Comparison of ENCODE assay signal across 8 cellular contexts in the genomic region with DNA sequence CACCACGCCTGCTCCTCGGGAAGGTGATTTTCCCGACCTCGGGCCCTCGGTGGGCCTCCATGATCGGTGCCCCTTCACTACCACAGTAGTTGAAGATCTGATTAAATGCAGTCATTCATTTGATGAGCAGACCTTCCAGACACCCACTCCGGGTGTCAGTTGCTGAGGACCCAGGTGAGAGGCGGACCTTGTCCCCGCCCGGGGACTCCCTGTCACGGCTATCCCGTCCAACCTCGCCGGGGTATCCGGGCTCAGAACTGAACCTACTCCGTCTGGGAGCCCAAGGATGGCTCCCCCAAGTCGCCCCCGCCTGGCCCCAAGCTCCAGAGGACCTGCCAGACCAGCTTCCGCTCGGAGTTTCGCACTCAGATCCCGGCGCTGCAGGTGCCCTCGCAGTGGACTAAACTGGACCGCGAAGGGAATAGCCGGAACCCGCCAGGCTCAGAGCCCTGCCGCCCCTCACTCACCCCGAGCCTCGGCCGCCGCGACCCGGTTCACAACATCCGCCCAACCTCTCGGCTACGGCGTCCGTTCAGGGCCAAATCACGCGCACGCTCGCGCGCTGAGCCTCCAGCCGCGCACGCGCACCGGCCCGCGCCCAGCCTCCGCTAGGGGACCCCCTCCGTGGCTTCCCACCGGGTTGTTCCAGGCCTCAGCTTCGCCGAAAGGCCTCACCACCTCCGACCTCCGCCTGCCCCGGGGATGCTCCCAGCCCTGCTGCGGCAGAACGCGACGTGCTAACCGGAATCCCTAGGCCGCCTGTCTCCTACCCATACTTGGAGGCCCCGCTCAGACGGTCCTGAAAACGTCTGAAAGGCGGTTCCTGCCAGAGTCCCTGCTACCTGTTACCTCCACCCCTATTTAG. TPM values are rescaled to one million over a fixed set of nuclear protein-coding genes. Genes with fewer than 3 reads are reported as not detected.
DNase-seq lines count a peak whose midpoint lies in the region; ATAC-seq and TF ChIP-seq lines count a peak whose summit lies in the region.

No MANE protein-coding gene starts in this region.

- WGBS in tibial nerve, 2 donors: 1% methylated on average over 70 to 71 of the region's 71 CpGs

- ATAC-seq in HG02678 (IDR thresholded peaks at IDR 0.05; ENCODE audit: unreplicated experiment) (peak; percentile 78), SK-N-SH treated with all-trans-retinoic acid at 6 μM for 48 hours (peak; percentile 90)

- H3K4me1 ChIP-seq in parathyroid adenoma: peaks cover 11% of the 10 kb centered on the region
- peaks cover 5 to 36% (median 29%) of the 10 kb centered on the region in 4 donors for H3K4me1 ChIP-seq in tibial nerve

- TF ChIP-seq CTCF in GM12874 (IDR thresholded peaks at IDR 0.05; ENCODE audit: insufficient read depth, low read depth, low read length) (peak; percentile 70), parathyroid adenoma (IDR thresholded peaks at IDR 0.05) (peak; percentile 52), tibial nerve (IDR thresholded peaks at IDR 0.05) (peak in 4 of 5 experiments; percentile 35 to 76 (median 69))

- H3K36me3 ChIP-seq in parathyroid adenoma (ENCODE audit: control insufficient read depth, insufficient read depth, low read length): no peaks in the 10 kb centered on the region
- H3K36me3 ChIP-seq in tibial nerve: peaks cover 0 to 17% (median 0%) of the 10 kb centered on the region in 3 donors

- H3K4me3 ChIP-seq in parathyroid adenoma (ENCODE audit: low read depth, low read length) (peak overlapping the region; percentile 79), tibial nerve (peak overlapping the region; percentile 61 to 95 (median 71))

- H3K9ac ChIP-seq in parathyroid adenoma: peak overlapping the region; percentile 89

- intact Hi-C loops in cardiac septum (cut with DNase I): loop anchor here (1.0 kb wide), 1 partner anchor 31 kb away; a partner anchor contains a TSS

- H3K27me3 ChIP-seq in parathyroid adenoma (ENCODE audit: control insufficient read depth, insufficient read depth, low read length): no peaks in the 10 kb centered on the region
- H3K27me3 ChIP-seq in tibial nerve: peaks cover 0 to 14% of the 10 kb centered on the region in 2 donors

- peak; percentile 100 for DNase-seq in NCI-H1105 (lab: John Stamatoyannopoulos, UW)
- DNase-seq in activated naive CD8-positive, alpha-beta T cell treated with anti-CD3 and anti-CD28 coated beads, Interleukin-2, amount 50 U/mL, for 16 hours (ENCODE audit: low read depth, low spot score): peak; percentile 95
- peak; percentile 99 for DNase-seq in cardiac septum (ENCODE audit: low spot score)
- peak; percentile 91 to 94 for DNase-seq in tibial nerve (ENCODE audit: low spot score in 2 of 2)

- peak overlapping the region; percentile 60 for H3K4me2 ChIP-seq in parathyroid adenoma (ENCODE audit: low read length)

- H3K79me2 ChIP-seq in parathyroid adenoma: peaks cover 19% of the 10 kb centered on the region

- H3K9me3 ChIP-seq in parathyroid adenoma (ENCODE audit: control insufficient read depth, low read length) (no peaks in the 10 kb centered on the region), tibial nerve (no peaks in the 10 kb centered on the region)

- no peak for TF ChIP-seq POLR2A in tibial nerve (IDR thresholded peaks at IDR 0.05)

- H3K27ac ChIP-seq in parathyroid adenoma (peak overlapping the region; percentile 67), tibial nerve (peak overlapping the region; percentile 74 to 89 (median 82))

- H2AFZ ChIP-seq in parathyroid adenoma: peak overlapping the region; percentile 100

- TF ChIP-seq EP300 in tibial nerve (IDR thresholded peaks at IDR 0.05): peak; percentile 87 to 90

TF ChIP-seq in SK-N-SH treated with all-trans-retinoic acid at 6 μM for 48 hours, 23 proteins besides CTCF, POLR2A, EP300 and RAD21 (continues in another document):
- TF ChIP-seq, protein P1, sequence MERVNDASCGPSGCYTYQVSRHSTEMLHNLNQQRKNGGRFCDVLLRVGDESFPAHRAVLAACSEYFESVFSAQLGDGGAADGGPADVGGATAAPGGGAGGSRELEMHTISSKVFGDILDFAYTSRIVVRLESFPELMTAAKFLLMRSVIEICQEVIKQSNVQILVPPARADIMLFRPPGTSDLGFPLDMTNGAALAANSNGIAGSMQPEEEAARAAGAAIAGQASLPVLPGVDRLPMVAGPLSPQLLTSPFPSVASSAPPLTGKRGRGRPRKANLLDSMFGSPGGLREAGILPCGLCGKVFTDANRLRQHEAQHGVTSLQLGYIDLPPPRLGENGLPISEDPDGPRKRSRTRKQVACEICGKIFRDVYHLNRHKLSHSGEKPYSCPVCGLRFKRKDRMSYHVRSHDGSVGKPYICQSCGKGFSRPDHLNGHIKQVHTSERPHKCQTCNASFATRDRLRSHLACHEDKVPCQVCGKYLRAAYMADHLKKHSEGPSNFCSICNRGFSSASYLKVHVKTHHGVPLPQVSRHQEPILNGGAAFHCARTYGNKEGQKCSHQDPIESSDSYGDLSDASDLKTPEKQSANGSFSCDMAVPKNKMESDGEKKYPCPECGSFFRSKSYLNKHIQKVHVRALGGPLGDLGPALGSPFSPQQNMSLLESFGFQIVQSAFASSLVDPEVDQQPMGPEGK (CRISPR knock-in tag; IDR thresholded peaks at IDR 0.05; ENCODE audit: borderline replicate concordance): 0 out of 2 replicates have a peak, but pooled peaks have one; percentile 25
- no peak for TF ChIP-seq ZC3H10 (CRISPR knock-in tag; IDR thresholded peaks at IDR 0.05)
- TF ChIP-seq GLIS3 (CRISPR knock-in tag; IDR thresholded peaks at IDR 0.05): peak; percentile 36; the same call in 1 of the 2 replicates
- TF ChIP-seq SNAI2 (CRISPR knock-in tag; IDR thresholded peaks at IDR 0.05): no peak
- TF ChIP-seq, protein P2, sequence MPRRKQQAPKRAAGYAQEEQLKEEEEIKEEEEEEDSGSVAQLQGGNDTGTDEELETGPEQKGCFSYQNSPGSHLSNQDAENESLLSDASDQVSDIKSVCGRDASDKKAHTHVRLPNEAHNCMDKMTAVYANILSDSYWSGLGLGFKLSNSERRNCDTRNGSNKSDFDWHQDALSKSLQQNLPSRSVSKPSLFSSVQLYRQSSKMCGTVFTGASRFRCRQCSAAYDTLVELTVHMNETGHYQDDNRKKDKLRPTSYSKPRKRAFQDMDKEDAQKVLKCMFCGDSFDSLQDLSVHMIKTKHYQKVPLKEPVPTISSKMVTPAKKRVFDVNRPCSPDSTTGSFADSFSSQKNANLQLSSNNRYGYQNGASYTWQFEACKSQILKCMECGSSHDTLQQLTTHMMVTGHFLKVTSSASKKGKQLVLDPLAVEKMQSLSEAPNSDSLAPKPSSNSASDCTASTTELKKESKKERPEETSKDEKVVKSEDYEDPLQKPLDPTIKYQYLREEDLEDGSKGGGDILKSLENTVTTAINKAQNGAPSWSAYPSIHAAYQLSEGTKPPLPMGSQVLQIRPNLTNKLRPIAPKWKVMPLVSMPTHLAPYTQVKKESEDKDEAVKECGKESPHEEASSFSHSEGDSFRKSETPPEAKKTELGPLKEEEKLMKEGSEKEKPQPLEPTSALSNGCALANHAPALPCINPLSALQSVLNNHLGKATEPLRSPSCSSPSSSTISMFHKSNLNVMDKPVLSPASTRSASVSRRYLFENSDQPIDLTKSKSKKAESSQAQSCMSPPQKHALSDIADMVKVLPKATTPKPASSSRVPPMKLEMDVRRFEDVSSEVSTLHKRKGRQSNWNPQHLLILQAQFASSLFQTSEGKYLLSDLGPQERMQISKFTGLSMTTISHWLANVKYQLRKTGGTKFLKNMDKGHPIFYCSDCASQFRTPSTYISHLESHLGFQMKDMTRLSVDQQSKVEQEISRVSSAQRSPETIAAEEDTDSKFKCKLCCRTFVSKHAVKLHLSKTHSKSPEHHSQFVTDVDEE (CRISPR knock-in tag; IDR thresholded peaks at IDR 0.05): peak; percentile 36; the same call in 1 of the 2 replicates
- TF ChIP-seq, protein P3, sequence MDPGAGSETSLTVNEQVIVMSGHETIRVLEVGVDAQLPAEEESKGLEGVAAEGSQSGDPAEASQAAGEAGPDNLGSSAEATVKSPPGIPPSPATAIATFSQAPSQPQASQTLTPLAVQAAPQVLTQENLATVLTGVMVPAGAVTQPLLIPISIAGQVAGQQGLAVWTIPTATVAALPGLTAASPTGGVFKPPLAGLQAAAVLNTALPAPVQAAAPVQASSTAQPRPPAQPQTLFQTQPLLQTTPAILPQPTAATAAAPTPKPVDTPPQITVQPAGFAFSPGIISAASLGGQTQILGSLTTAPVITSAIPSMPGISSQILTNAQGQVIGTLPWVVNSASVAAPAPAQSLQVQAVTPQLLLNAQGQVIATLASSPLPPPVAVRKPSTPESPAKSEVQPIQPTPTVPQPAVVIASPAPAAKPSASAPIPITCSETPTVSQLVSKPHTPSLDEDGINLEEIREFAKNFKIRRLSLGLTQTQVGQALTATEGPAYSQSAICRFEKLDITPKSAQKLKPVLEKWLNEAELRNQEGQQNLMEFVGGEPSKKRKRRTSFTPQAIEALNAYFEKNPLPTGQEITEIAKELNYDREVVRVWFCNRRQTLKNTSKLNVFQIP (CRISPR knock-in tag; IDR thresholded peaks at IDR 0.05; ENCODE audit: borderline replicate concordance, low read depth): no peak
- no peak for TF ChIP-seq ZNF8 (CRISPR knock-in tag; IDR thresholded peaks at IDR 0.05)
- TF ChIP-seq ESRRG (CRISPR knock-in tag; IDR thresholded peaks at IDR 0.05): no peak
- TF ChIP-seq ZNF70 (CRISPR knock-in tag; IDR thresholded peaks at IDR 0.05): no peak
- TF ChIP-seq, protein P4, sequence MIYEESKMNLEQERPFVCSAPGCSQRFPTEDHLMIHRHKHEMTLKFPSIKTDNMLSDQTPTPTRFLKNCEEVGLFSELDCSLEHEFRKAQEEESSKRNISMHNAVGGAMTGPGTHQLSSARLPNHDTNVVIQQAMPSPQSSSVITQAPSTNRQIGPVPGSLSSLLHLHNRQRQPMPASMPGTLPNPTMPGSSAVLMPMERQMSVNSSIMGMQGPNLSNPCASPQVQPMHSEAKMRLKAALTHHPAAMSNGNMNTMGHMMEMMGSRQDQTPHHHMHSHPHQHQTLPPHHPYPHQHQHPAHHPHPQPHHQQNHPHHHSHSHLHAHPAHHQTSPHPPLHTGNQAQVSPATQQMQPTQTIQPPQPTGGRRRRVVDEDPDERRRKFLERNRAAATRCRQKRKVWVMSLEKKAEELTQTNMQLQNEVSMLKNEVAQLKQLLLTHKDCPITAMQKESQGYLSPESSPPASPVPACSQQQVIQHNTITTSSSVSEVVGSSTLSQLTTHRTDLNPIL (CRISPR knock-in tag; IDR thresholded peaks at IDR 0.05; ENCODE audit: low read depth): no peak
- TF ChIP-seq CSDC2 (CRISPR knock-in tag; IDR thresholded peaks at IDR 0.05): no peak
- no peak for TF ChIP-seq TCF4 (CRISPR knock-in tag; IDR thresholded peaks at IDR 0.05; ENCODE audit: borderline replicate concordance)
- TF ChIP-seq TOX (CRISPR knock-in tag; IDR thresholded peaks at IDR 0.05; ENCODE audit: borderline replicate concordance): no peak
- TF ChIP-seq ARNTL (CRISPR knock-in tag; IDR thresholded peaks at IDR 0.05; ENCODE audit: borderline replicate concordance, low read depth): no peak
- no peak for TF ChIP-seq ZFP30 (CRISPR knock-in tag; IDR thresholded peaks at IDR 0.05)
- TF ChIP-seq ZNF565 (CRISPR knock-in tag; conservative IDR thresholded peaks at IDR 0.05; ENCODE audit: low read depth): no peak
- peak; percentile 98 for TF ChIP-seq ZFP3 (CRISPR knock-in tag; IDR thresholded peaks at IDR 0.05)

RNA-seq across cellular contexts. Expression of a gene that starts 22.3 kb away (rescaled TPM):
- total RNA-seq in cardiac septum (6,195 TPM), tibial nerve (under 1 TPM; under 0.01 TPM)

RNA-seq across cellular contexts. Expression of a gene that starts 31.0 kb away (rescaled TPM):
- 12.6 TPM for total RNA-seq in cardiac septum
- 10 to 100 TPM; 47.3 to 57.3 (median 53.1) TPM for total RNA-seq in tibial nerve

Comparison
In these comparisons a context has a peak if more than half of its experiments do, and no peak if none do; other contexts are left out.
1. Peak in every context shown above with its lines: DNase-seq, ATAC-seq, H3K4me3 ChIP-seq and H3K27ac ChIP-seq.
2. RNA of a gene that starts 22.3 kb away (total RNA-seq): 6,195 TPM in cardiac septum (single experiment); under 0.01 TPM in tibial nerve; every median in the first group is over 1,000 times any median in the second.